ENCODE assay signal across 14 cellular contexts in genomic region chr3:194598771-194599557, GRCh38. TPM values are rescaled to one million over a fixed set of nuclear protein-coding genes. Genes with fewer than 3 reads are reported as not detected.
DNase-seq lines count a peak whose midpoint lies in the region; ATAC-seq, FAIRE-seq and TF ChIP-seq lines count a peak whose summit lies in the region.
"Had no signal": no experiment of that assay in that cellular context is flagged by ENCODE, and none has a peak within 500 bp of the region (broad histone marks: within the 10 kb centered on the region; RNA-seq: fewer than 3 reads in every experiment).

No MANE protein-coding gene starts in this region.

- H2BK15ac ChIP-seq in neuronal stem cell (ENCODE audit: low read length) = no peak overlapping the region

- H2BK12ac ChIP-seq in neuronal stem cell (ENCODE audit: low read length) = no peak overlapping the region

- peaks cover 0 to 2% (median 0%) of the 10 kb centered on the region in 3 experiments for H3K27me3 ChIP-seq in neuronal stem cell (ENCODE audit: control insufficient read depth in 3 of 3, insufficient read depth in 3 of 3, low read depth in 1 of 3, low read length in 3 of 3)

- H3K27me3 Mint-ChIP-seq in nephron (ENCODE audit: low read depth) = peaks cover 3% of the 10 kb centered on the region
- H3K27me3 Mint-ChIP-seq: activated T-helper 17 cell treated with anti-CD3 and anti-CD28 coated beads, Interleukin-2, amount 50 U/mL, for 72 hours had no signal

- peak; percentile 68 for DNase-seq in AG08396 (ENCODE audit: low spot score)
- peak; percentile 98 for DNase-seq in HTR-8/SVneo (ENCODE audit: insufficient read length, low spot score)
- DNase-seq in cardiac fibroblast (ENCODE audit: low read depth in 2 of 2) = peak; percentile 84 to 98
- DNase-seq in stimulated activated naive CD8-positive, alpha-beta T cell treated with anti-CD3 and anti-CD28 coated beads, Interleukin-15, Interleukin-2, amounts not matched to agents 100 U/mL and 50 U/mL, for 24 hours = no peak
- DNase-seq in neuronal stem cell (ENCODE audit: low spot score) = no peak
- no peak for DNase-seq in DMS79 (lab: John Stamatoyannopoulos, UW)
- DNase-seq in COLO668 (lab: John Stamatoyannopoulos, UW; ENCODE audit: unreplicated experiment) = no peak
- DNase-seq: stimulated activated CD4-positive, alpha-beta T cell treated with anti-CD3 and anti-CD28 coated beads, Interleukin-4, amount 100 ng/mL, for 24 hours; stimulated activated naive CD4-positive, alpha-beta T cell; T-helper 1 cell had no signal

- H3K4me3 ChIP-seq in cardiac fibroblast (replicated peaks in 1 of 2; ENCODE audit: low read depth in 2 of 2, low read length in 2 of 2) (no peak overlapping the region), neuronal stem cell (ENCODE audit: low read length in 2 of 2) (no peak overlapping the region)
- H3K4me3 ChIP-seq: prostate gland had no signal

- H3K4ac ChIP-seq in neuronal stem cell (ENCODE audit: low read length) = no peak overlapping the region

- no peak overlapping the region for H4K8ac ChIP-seq in neuronal stem cell (ENCODE audit: low read depth, low read length)

- H3K4me3 Mint-ChIP-seq in nephron = no peak overlapping the region
- H3K4me3 Mint-ChIP-seq: activated T-helper 17 cell treated with anti-CD3 and anti-CD28 coated beads, Interleukin-2, amount 50 U/mL, for 72 hours had no signal

- H3K4me2 ChIP-seq in neuronal stem cell (ENCODE audit: insufficient read depth, low read length, poor library complexity, severe bottlenecking) = no peak overlapping the region

- no peaks in the 10 kb centered on the region for H3K9me3 Mint-ChIP-seq in nephron
- H3K9me3 Mint-ChIP-seq: activated T-helper 17 cell treated with anti-CD3 and anti-CD28 coated beads, Interleukin-2, amount 50 U/mL, for 72 hours had no signal

- FAIRE-seq in HTR-8/SVneo (lab: Jason Lieb, UNC) = peak; percentile 94
- FAIRE-seq: bronchial epithelial cell had no signal

- no CpG with 5 or more reads among the region's 25 CpGs for WGBS in neuronal stem cell (ENCODE audit: extremely low coverage in 2 of 2, insufficient read length in 2 of 2, insufficient replicate concordance in 1 of 2), 2 donors

- H3K9ac ChIP-seq in neuronal stem cell (ENCODE audit: low read depth, low read length, poor library complexity) = no peak overlapping the region

- H3K27ac Mint-ChIP-seq in nephron = peak overlapping the region in 2 of 3 experiments; percentile 30 to 44
- H3K27ac Mint-ChIP-seq: activated T-helper 17 cell treated with anti-CD3 and anti-CD28 coated beads, Interleukin-2, amount 50 U/mL, for 72 hours had no signal

- H3K36me3 ChIP-seq in neuronal stem cell (replicated peaks in 1 of 2; ENCODE audit: control insufficient read depth in 2 of 2, insufficient read depth in 2 of 2, low read length in 2 of 2) = peaks cover 10 to 50% of the 10 kb centered on the region in 2 donors
- H3K36me3 ChIP-seq: prostate gland had no signal

- H3K18ac ChIP-seq in neuronal stem cell (ENCODE audit: low read length) = no peak overlapping the region

- no peak overlapping the region for H2BK5ac ChIP-seq in neuronal stem cell (ENCODE audit: low read length)

- no peaks in the 10 kb centered on the region for H3K4me1 ChIP-seq in neuronal stem cell (ENCODE audit: control insufficient read depth in 2 of 2, insufficient read depth in 1 of 2, low read depth in 1 of 2, low read length in 2 of 2)
- H3K4me1 ChIP-seq: prostate gland had no signal

- no peak overlapping the region for H3K27ac ChIP-seq in neuronal stem cell (replicated peaks; ENCODE audit: low read length)
- H3K27ac ChIP-seq: prostate gland had no signal

- peaks cover 30% of the 10 kb centered on the region for H3K4me1 Mint-ChIP-seq in nephron
- H3K4me1 Mint-ChIP-seq: activated T-helper 17 cell treated with anti-CD3 and anti-CD28 coated beads, Interleukin-2, amount 50 U/mL, for 72 hours had no signal

- no peak overlapping the region for H2BK120ac ChIP-seq in neuronal stem cell (ENCODE audit: low read depth, low read length)

- no peak for TF ChIP-seq CTCF in cardiac fibroblast (IDR thresholded peaks at IDR 0.05; ENCODE audit: low read depth, low read length)
- no peak for TF ChIP-seq CTCF in nephron (IDR thresholded peaks at IDR 0.05; ENCODE audit: unreplicated experiment in 3 of 3)

- no peak overlapping the region for H3K14ac ChIP-seq in neuronal stem cell (ENCODE audit: low read length)

- no peak overlapping the region for H2AK5ac ChIP-seq in neuronal stem cell (ENCODE audit: low read depth, low read length)

- ATAC-seq in stimulated activated naive CD8-positive, alpha-beta T cell treated with anti-CD3 and anti-CD28 coated beads, Interleukin-15, Interleukin-2, amounts not matched to agents 100 U/mL and 50 U/mL, for 24 hours = no peak
- ATAC-seq: activated T-helper 17 cell treated with anti-CD3 and anti-CD28 coated beads, Interleukin-2, amount 50 U/mL, for 72 hours had no signal

- H3K23ac ChIP-seq in neuronal stem cell (ENCODE audit: low read depth, low read length, poor library complexity) = no peak overlapping the region

- H3K9me3 ChIP-seq in neuronal stem cell (replicated peaks in 1 of 2; ENCODE audit: control insufficient read depth in 2 of 2, insufficient read depth in 1 of 2, low read depth in 1 of 2, low read length in 2 of 2) = no peaks in the 10 kb centered on the region
- H3K9me3 ChIP-seq: prostate gland had no signal

- no peak overlapping the region for H4K91ac ChIP-seq in neuronal stem cell (ENCODE audit: low read depth, low read length, poor library complexity)

- H3K79me1 ChIP-seq in neuronal stem cell (ENCODE audit: low read depth, low read length) = peaks cover 2% of the 10 kb centered on the region

- H2AFZ ChIP-seq in neuronal stem cell (ENCODE audit: low read length) = no peak overlapping the region

- H3K36me3 Mint-ChIP-seq in nephron (ENCODE audit: low read depth) = peaks cover 25% of the 10 kb centered on the region

RNA-seq across cellular contexts. Expression of gene TMEM44, which starts 34.3 kb away (rescaled TPM):
- polyA plus RNA-seq in neuronal stem cell (2013, experiment 1 of 2) = 13.7 TPM
- 13.8 TPM for polyA plus RNA-seq in neuronal stem cell (2013, experiment 2 of 2)

Comparison
In these comparisons a context has a peak if more than half of its experiments do, and no peak if none do; other contexts are left out.
1. DNase-seq: peak in AG08396 (single experiment), HTR-8/SVneo (single experiment) and cardiac fibroblast (2 of 2); none in stimulated activated naive CD8-positive, alpha-beta T cell treated with anti-CD3 and anti-CD28 coated beads, Interleukin-15, Interleukin-2, amounts not matched to agents 100 U/mL and 50 U/mL, for 24 hours (single experiment), neuronal stem cell (single experiment), DMS79 (single experiment) and COLO668 (single experiment).